11 cellular contexts compared by ENCODE assay signal in the genomic region with DNA sequence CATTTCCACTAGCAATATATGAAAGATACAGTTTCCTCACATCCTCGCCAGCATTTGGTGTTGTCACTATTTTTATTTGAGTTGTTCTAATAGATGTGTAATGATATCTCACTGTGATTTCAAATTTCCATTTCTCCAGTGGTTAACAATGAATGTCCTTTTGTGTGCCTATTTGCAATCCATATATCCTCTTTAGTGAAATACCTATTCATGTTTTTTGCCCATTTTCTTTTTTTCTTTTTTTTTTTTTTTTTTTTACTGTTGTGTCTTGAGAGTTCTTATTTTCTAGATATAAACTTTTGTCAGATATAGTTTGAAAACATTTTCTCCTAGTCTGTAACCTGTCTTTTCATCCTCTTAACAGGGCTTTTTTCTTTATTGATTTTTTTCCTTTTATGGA.
"Had no signal": no experiment of that assay in that cellular context is flagged by ENCODE, and none has a peak within 500 bp of the region (broad histone marks: within the 10 kb centered on the region; RNA-seq: fewer than 3 reads in every experiment).

No MANE protein-coding gene starts in this region.

- H3K4me3 ChIP-seq: GM23248, GM23338, HAP-1 had no signal

- H3K27ac ChIP-seq: GM23248 had no signal

- H3K4me2 ChIP-seq: GM23338 had no signal

- FAIRE-seq: H1, H54 had no signal

- H3K36me3 ChIP-seq: HAP-1 had no signal

- H3K4me1 ChIP-seq: HAP-1 had no signal

- H3K9ac ChIP-seq: GM23248 had no signal

- DNase-seq: GM23248, GOT3, H7, H9, HCEC 1CT, HFFc6 had no signal

- H3K9me3 ChIP-seq: HAP-1 had no signal

- ATAC-seq: GM23338, HCT116 had no signal

- H2AFZ ChIP-seq: GM23248, GM23338 had no signal
